In genomic region chr2:239456940-239457339, GRCh38 we compare ENCODE assay signal across 18 cellular contexts.
"Had no signal": no experiment of that assay in that cellular context is flagged by ENCODE, and none has a peak within 500 bp of the region (broad histone marks: within the 10 kb centered on the region; RNA-seq: fewer than 3 reads in every experiment).

No MANE protein-coding gene starts in this region.

- H3K4me3 ChIP-seq: lower lobe of right lung, spleen, tibial artery, uterus had no signal

- H3K4me3 Mint-ChIP-seq: activated CD4-positive, alpha-beta T cell treated with anti-CD3 and anti-CD28 coated beads for 36 hours; activated naive CD8-positive, alpha-beta T cell; activated T-helper 1 cell treated with anti-CD3 and anti-CD28 coated beads, Interleukin-12 subunit alpha, Interleukin-12 subunit beta, Interleukin-2, Interleukin-4 antibody, amounts not matched to agents 30 ng/mL and 10 ng/mL and 1 ng/mL, durations not matched to agents 14 hours and 24 hours and 36 hours; endodermal cell; natural killer cell treated with Interleukin-12 subunit alpha and Interleukin-12 subunit beta and Interleukin-15 and Interleukin-18, amount 100 ng/mL, for 72 hours; WTC11 had no signal

- H3K4me1 Mint-ChIP-seq: endodermal cell, WTC11 had no signal

- DNase-seq: activated CD4-positive, alpha-beta T cell treated with anti-CD3 and anti-CD28 coated beads for 36 hours; activated CD4-positive, alpha-beta T cell treated with anti-CD3 and anti-CD28 coated beads, Interleukin-2, amount 50 U/mL, for 48 hours; foreskin melanocyte; lower lobe of right lung; spleen; stimulated activated CD4-positive, alpha-beta T cell treated with anti-CD3 and anti-CD28 coated beads, Interleukin-4, amount 100 ng/mL, for 4 hours; stimulated activated naive CD4-positive, alpha-beta T cell; SW 1271; uterus had no signal

- ATAC-seq: activated CD4-positive, alpha-beta T cell treated with anti-CD3 and anti-CD28 coated beads for 36 hours; lower lobe of right lung; natural killer cell treated with Interleukin-12 subunit alpha and Interleukin-12 subunit beta and Interleukin-15 and Interleukin-18, amount 100 ng/mL, for 72 hours; WTC11 had no signal

- H3K27me3 ChIP-seq: neutrophil, uterus had no signal

- H3K27ac ChIP-seq: epithelial cell of prostate, lower lobe of right lung, neutrophil, parathyroid adenoma, spleen, tibial artery, uterus had no signal

- H3K27ac Mint-ChIP-seq: activated CD4-positive, alpha-beta T cell treated with anti-CD3 and anti-CD28 coated beads for 36 hours; activated naive CD8-positive, alpha-beta T cell; activated T-helper 1 cell treated with anti-CD3 and anti-CD28 coated beads, Interleukin-12 subunit alpha, Interleukin-12 subunit beta, Interleukin-2, Interleukin-4 antibody, amounts not matched to agents 30 ng/mL and 10 ng/mL and 1 ng/mL, durations not matched to agents 14 hours and 24 hours and 36 hours; endodermal cell; natural killer cell treated with Interleukin-12 subunit alpha and Interleukin-12 subunit beta and Interleukin-15 and Interleukin-18, amount 100 ng/mL, for 72 hours; WTC11 had no signal

- H3K4me1 ChIP-seq: lower lobe of right lung, parathyroid adenoma, spleen, tibial artery, uterus had no signal

- H3K9me3 ChIP-seq: neutrophil had no signal

- H3K36me3 ChIP-seq: lower lobe of right lung, neutrophil, spleen, tibial artery, uterus had no signal
